Comparison of ENCODE assay signal across 18 cellular contexts in genomic region chr4:165198329-165198728, GRCh38. TPM values are rescaled to one million over a fixed set of nuclear protein-coding genes. Genes with fewer than 3 reads are reported as not detected.
DNase-seq lines count a peak whose midpoint lies in the region; ATAC-seq, FAIRE-seq and TF ChIP-seq lines count a peak whose summit lies in the region.
"Had no signal": no experiment of that assay in that cellular context is flagged by ENCODE, and none has a peak within 500 bp of the region (broad histone marks: within the 10 kb centered on the region; RNA-seq: fewer than 3 reads in every experiment).

No MANE protein-coding gene starts in this region.

- H3K4me1 ChIP-seq in RWPE2 (ENCODE audit: insufficient read depth, poor library complexity, severe bottlenecking) (peaks cover 25% of the 10 kb centered on the region), GM23338 (ENCODE audit: insufficient read depth) (no peaks in the 10 kb centered on the region)
- H3K4me1 ChIP-seq: BE2C had no signal

- peak; percentile 22 for DNase-seq in A172 (ENCODE audit: low spot score)
- DNase-seq in RWPE2 (ENCODE audit: low spot score) = no peak
- peak; percentile 56 for DNase-seq in glomerular visceral epithelial cell (ENCODE audit: extremely low spot score)
- no peak for DNase-seq in GM23338 (ENCODE audit: low spot score)
- no peak for DNase-seq in NCI-H748 treated with DMSO at 0.1 percent for 48 hours (lab: John Stamatoyannopoulos, UW)
- DNase-seq in mesothelial cell of epicardium (ENCODE audit: low spot score in 2 of 2, unreplicated experiment in 2 of 2) = no peak
- DNase-seq in cerebellum (ENCODE audit: low spot score) = no peak
- DNase-seq: BE2C; CD4-positive, alpha-beta memory T cell; DMS79 treated with DMSO at 0.1 percent for 48 hours; GF-D8; H7; NCI-H1417 treated with DMSO at 0.1 percent for 48 hours; NCI-H2081; NCI-H510A treated with DMSO at 0.1 percent for 48 hours had no signal

- no peaks in the 10 kb centered on the region for H3K9me3 ChIP-seq in RWPE2 (ENCODE audit: severe bottlenecking)
- H3K9me3 ChIP-seq: BE2C had no signal

- H3K27me3 ChIP-seq in RWPE2 (ENCODE audit: insufficient read depth, poor library complexity, severe bottlenecking) = no peaks in the 10 kb centered on the region
- H3K27me3 ChIP-seq in GM23338 (ENCODE audit: insufficient read depth) = no peaks in the 10 kb centered on the region

- H3K4me3 Mint-ChIP-seq in GM23338 (no peak overlapping the region), mesothelial cell of epicardium (no peak overlapping the region)
- H3K4me3 Mint-ChIP-seq: CD4-positive, alpha-beta memory T cell had no signal

- H2AFZ ChIP-seq in GM23338 = no peak overlapping the region

- H3K27me3 Mint-ChIP-seq in GM23338 (ENCODE audit: insufficient read depth, low read depth, poor library complexity) = no peaks in the 10 kb centered on the region
- peaks cover 6% of the 10 kb centered on the region for H3K27me3 Mint-ChIP-seq in mesothelial cell of epicardium (ENCODE audit: low read depth)

- no peaks in the 10 kb centered on the region for H4K20me1 ChIP-seq in GM23338 (replicated peaks; ENCODE audit: insufficient read depth)

- H3K9me2 ChIP-seq in GM23338 (ENCODE audit: insufficient read depth) = no peaks in the 10 kb centered on the region

- no peaks in the 10 kb centered on the region for H3K4me1 Mint-ChIP-seq in GM23338
- H3K4me1 Mint-ChIP-seq in mesothelial cell of epicardium = peaks cover 6% of the 10 kb centered on the region
- H3K4me1 Mint-ChIP-seq: CD4-positive, alpha-beta memory T cell had no signal

- H3K27ac Mint-ChIP-seq in GM23338 (no peak overlapping the region), mesothelial cell of epicardium (no peak overlapping the region)
- H3K27ac Mint-ChIP-seq: CD4-positive, alpha-beta memory T cell had no signal

- H3K4me3 ChIP-seq in RWPE2 (ENCODE audit: severe bottlenecking) = no peak overlapping the region
- H3K4me3 ChIP-seq in GM23338 = no peak overlapping the region

- no peaks in the 10 kb centered on the region for H3K9me3 Mint-ChIP-seq in GM23338
- H3K9me3 Mint-ChIP-seq in mesothelial cell of epicardium = no peaks in the 10 kb centered on the region

- peak; percentile 37 for FAIRE-seq in G401.6 (lab: Jason Lieb, UNC)
- FAIRE-seq: D721Med had no signal

- no peaks in the 10 kb centered on the region for H3K36me3 Mint-ChIP-seq in GM23338 (ENCODE audit: low read depth)
- H3K36me3 Mint-ChIP-seq in mesothelial cell of epicardium = no peaks in the 10 kb centered on the region
- H3K36me3 Mint-ChIP-seq: CD4-positive, alpha-beta memory T cell had no signal

- H3K4me2 ChIP-seq in GM23338 = no peak overlapping the region

- peak overlapping the region; percentile 82 for H3K27ac ChIP-seq in RWPE2 (ENCODE audit: poor library complexity, severe bottlenecking)
- no peak overlapping the region for H3K27ac ChIP-seq in GM23338 (ENCODE audit: low read depth)
- H3K27ac ChIP-seq: RWPE1 had no signal

- H3K36me3 ChIP-seq in RWPE2 (ENCODE audit: low read depth) (no peaks in the 10 kb centered on the region), GM23338 (ENCODE audit: insufficient read depth) (no peaks in the 10 kb centered on the region)
- H3K36me3 ChIP-seq: BE2C had no signal

- H3F3A ChIP-seq in GM23338 (replicated peaks; ENCODE audit: low read depth) = no peaks in the 10 kb centered on the region

- TF ChIP-seq CTCF in RWPE2 (IDR thresholded peaks at IDR 0.05; ENCODE audit: poor library complexity, severe bottlenecking) (no peak), GM23338 (conservative IDR thresholded peaks at IDR 0.05; ENCODE audit: low read depth in 2 of 2) (no peak), mesothelial cell of epicardium (IDR thresholded peaks at IDR 0.05; ENCODE audit: unreplicated experiment) (no peak)

- no peaks in the 10 kb centered on the region for H3K79me2 ChIP-seq in GM23338 (replicated peaks; ENCODE audit: insufficient read depth)

- no peak; the same call in 2 of the 3 replicates for ATAC-seq in RWPE2 (ENCODE audit: low read depth)
- no peak for ATAC-seq in GM23338

TF ChIP-seq in GM23338, 12 proteins besides CTCF, POLR2A, EP300 and RAD21:
- TF ChIP-seq, protein P1, sequence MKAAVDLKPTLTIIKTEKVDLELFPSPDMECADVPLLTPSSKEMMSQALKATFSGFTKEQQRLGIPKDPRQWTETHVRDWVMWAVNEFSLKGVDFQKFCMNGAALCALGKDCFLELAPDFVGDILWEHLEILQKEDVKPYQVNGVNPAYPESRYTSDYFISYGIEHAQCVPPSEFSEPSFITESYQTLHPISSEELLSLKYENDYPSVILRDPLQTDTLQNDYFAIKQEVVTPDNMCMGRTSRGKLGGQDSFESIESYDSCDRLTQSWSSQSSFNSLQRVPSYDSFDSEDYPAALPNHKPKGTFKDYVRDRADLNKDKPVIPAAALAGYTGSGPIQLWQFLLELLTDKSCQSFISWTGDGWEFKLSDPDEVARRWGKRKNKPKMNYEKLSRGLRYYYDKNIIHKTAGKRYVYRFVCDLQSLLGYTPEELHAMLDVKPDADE (IDR thresholded peaks at IDR 0.05) = no peak
- no peak for TF ChIP-seq ZNF114 (CRISPR knock-in tag; IDR thresholded peaks at IDR 0.05)
- TF ChIP-seq JUNB (IDR thresholded peaks at IDR 0.05; ENCODE audit: unreplicated experiment) = no peak

RNA-seq across cellular contexts. Expression of gene KLHL2, which starts 9.0 kb away (rescaled TPM):
- 18.3 and 21.1 TPM in 2 replicates for total RNA-seq in A172 (2014; rRNA removed; shearing (Covaris generic))
- 12.4 and 14.8 TPM in 2 replicates for total RNA-seq in GM23338 (2014; rRNA removed; shearing (Covaris generic))
- polyA plus RNA-seq in GM23338 (2016; fragmentation: Nextera tagmentation; extraction: Ambion mirVana) = 5.0 and 7.1 TPM in 2 replicates
- total RNA-seq in mesothelial cell of epicardium (9.9 to 12.6 TPM (median 11.8 TPM) in 3 replicates), cerebellum (24.4 TPM)

Comparison
In these comparisons a context has a peak if more than half of its experiments do, and no peak if none do; other contexts are left out.
1. DNase-seq: peak in A172 (single experiment) and glomerular visceral epithelial cell (single experiment); none in RWPE2 (single experiment), GM23338 (single experiment), NCI-H748 treated with DMSO at 0.1 percent for 48 hours (single experiment), mesothelial cell of epicardium (0 of 2) and cerebellum (single experiment).